Comparison of ENCODE assay signal across 8 cellular contexts in genomic region chr21:41957991-41958766, GRCh38. TPM values are rescaled to one million over a fixed set of nuclear protein-coding genes. Genes with fewer than 3 reads are reported as not detected.
DNase-seq lines count a peak whose midpoint lies in the region; ATAC-seq and TF ChIP-seq lines count a peak whose summit lies in the region.

No MANE protein-coding gene starts in this region.

- H3K27me3 ChIP-seq in A673 (replicated peaks; ENCODE audit: insufficient read depth, low read depth, low read length, poor library complexity) = no peaks in the 10 kb centered on the region
- H3K27me3 ChIP-seq in tibial artery = no peaks in the 10 kb centered on the region

- H3K4me3 Mint-ChIP-seq in MCF 10A (ENCODE audit: unreplicated experiment) = no peak overlapping the region
- no peak overlapping the region for H3K4me3 Mint-ChIP-seq in naive thymus-derived CD8-positive, alpha-beta T cell
- H3K4me3 Mint-ChIP-seq in stimulated activated naive CD8-positive, alpha-beta T cell treated with anti-CD3 and anti-CD28 coated beads, Interleukin-15, amount 100 ng/mL, for 72 hours = no peak overlapping the region

- peak overlapping the region; percentile 33 for H3K27ac Mint-ChIP-seq in MCF 10A (ENCODE audit: low read depth, unreplicated experiment)
- no peak overlapping the region for H3K27ac Mint-ChIP-seq in naive thymus-derived CD8-positive, alpha-beta T cell
- H3K27ac Mint-ChIP-seq in stimulated activated naive CD8-positive, alpha-beta T cell treated with anti-CD3 and anti-CD28 coated beads, Interleukin-15, amount 100 ng/mL, for 72 hours = no peak overlapping the region

- TF ChIP-seq CTCF in A673 (conservative IDR thresholded peaks at IDR 0.05; ENCODE audit: low read depth, low read length) (no peak), MCF 10A (IDR thresholded peaks at IDR 0.05; ENCODE audit: unreplicated experiment) (peak; percentile 21), tibial artery (IDR thresholded peaks at IDR 0.05) (peak; percentile 23 to 42)

- CTCF ChIA-PET in A673 (lab: Charles Lee) (no interaction called here), MCF 10A (lab: Yijun Ruan, JAX) (interaction anchor here (0.8 to 1.3 kb wide), 4 partner anchors 17 to 150 kb away, joined by 3 to 5 read pairs (median 3); no protein-coding TSS in a partner anchor)

- DNase-seq in A673 (ENCODE audit: low spot score) (peak; percentile 45), LHCN-M2 (ENCODE audit: low read depth) (peak; percentile 96), MCF 10A (ENCODE audit: unreplicated experiment) (peak; percentile 94), kidney tubule cell (ENCODE audit: low spot score) (peak; percentile 97), tibial artery (peak; percentile 75 to 89), SIG-M5 (lab: John Stamatoyannopoulos, UW) (no peak)
- no peak for DNase-seq in naive thymus-derived CD8-positive, alpha-beta T cell
- no peak for DNase-seq in stimulated activated naive CD8-positive, alpha-beta T cell treated with anti-CD3 and anti-CD28 coated beads, Interleukin-15, amount 100 ng/mL, for 72 hours

- H3K36me3 Mint-ChIP-seq in MCF 10A (ENCODE audit: insufficient read depth, unreplicated experiment) = no peaks in the 10 kb centered on the region
- H3K36me3 Mint-ChIP-seq in naive thymus-derived CD8-positive, alpha-beta T cell = no peaks in the 10 kb centered on the region

- H3K27ac ChIP-seq in A673 (ENCODE audit: low read depth, low read length, poor library complexity, severe bottlenecking) = no peak overlapping the region
- H3K27ac ChIP-seq in tibial artery = peak overlapping the region; percentile 29 to 74

- H3K4me3 ChIP-seq in A673 (ENCODE audit: low read depth, low read length, poor library complexity, severe bottlenecking) (no peak overlapping the region), tibial artery (no peak overlapping the region)

- H3K9me3 Mint-ChIP-seq in MCF 10A (ENCODE audit: unreplicated experiment) = no peaks in the 10 kb centered on the region
- no peaks in the 10 kb centered on the region for H3K9me3 Mint-ChIP-seq in naive thymus-derived CD8-positive, alpha-beta T cell
- H3K9me3 Mint-ChIP-seq in stimulated activated naive CD8-positive, alpha-beta T cell treated with anti-CD3 and anti-CD28 coated beads, Interleukin-15, amount 100 ng/mL, for 72 hours = no peaks in the 10 kb centered on the region

- H3K4me1 Mint-ChIP-seq in MCF 10A (ENCODE audit: insufficient read depth, unreplicated experiment) = peaks cover 22% of the 10 kb centered on the region
- H3K4me1 Mint-ChIP-seq in naive thymus-derived CD8-positive, alpha-beta T cell = peaks cover 20 to 30% (median 21%) of the 10 kb centered on the region in 4 donors
- H3K4me1 Mint-ChIP-seq in stimulated activated naive CD8-positive, alpha-beta T cell treated with anti-CD3 and anti-CD28 coated beads, Interleukin-15, amount 100 ng/mL, for 72 hours = peaks cover 32% of the 10 kb centered on the region

- H3K27me3 Mint-ChIP-seq in MCF 10A (ENCODE audit: insufficient read depth, unreplicated experiment) = no peaks in the 10 kb centered on the region
- peaks cover 8 to 36% (median 12%) of the 10 kb centered on the region in 5 donors for H3K27me3 Mint-ChIP-seq in naive thymus-derived CD8-positive, alpha-beta T cell
- H3K27me3 Mint-ChIP-seq in stimulated activated naive CD8-positive, alpha-beta T cell treated with anti-CD3 and anti-CD28 coated beads, Interleukin-15, amount 100 ng/mL, for 72 hours = peaks cover 25% of the 10 kb centered on the region

- H3K9me3 ChIP-seq in A673 (ENCODE audit: low read depth, low read length, poor library complexity, severe bottlenecking) (no peaks in the 10 kb centered on the region), tibial artery (no peaks in the 10 kb centered on the region)

- intact Hi-C loops in A673 (cut with micrococcal nuclease; ENCODE audit: unreplicated experiment) (no loop called here), MCF 10A (cut with micrococcal nuclease) (loop anchor here (2.0 kb wide), 1 partner anchor 51 kb away; no protein-coding TSS in a partner anchor), tibial artery (cut with DNase I; ENCODE audit: low total_unique reads) (no loop called here)

- peaks cover 19% of the 10 kb centered on the region for H3K4me1 ChIP-seq in A673 (ENCODE audit: insufficient read depth, low read length, poor library complexity, severe bottlenecking)
- peaks cover 0 to 38% (median 28%) of the 10 kb centered on the region in 4 donors for H3K4me1 ChIP-seq in tibial artery

- BruUV-seq in A673 (replicated peaks; lab: Mats Ljungman, UMichigan) (no TSS peak), MCF 10A (replicated peaks; lab: Mats Ljungman, UMichigan) (no TSS peak)

- ATAC-seq in naive thymus-derived CD8-positive, alpha-beta T cell = no peak
- no peak for ATAC-seq in stimulated activated naive CD8-positive, alpha-beta T cell treated with anti-CD3 and anti-CD28 coated beads, Interleukin-15, amount 100 ng/mL, for 72 hours

- POLR2A ChIA-PET in A673 (lab: Charles Lee; ENCODE audit: low non-redundant PET) = no interaction called here
- POLR2A ChIA-PET in MCF 10A (lab: Yijun Ruan, JAX) = interaction anchor here (0.6 to 3.0 kb wide), 12 partner anchors 11 to 177 kb away, joined by 3 to 9 read pairs (median 4); partner anchors contain the start of genes PRDM15 and ZBTB21
- POLR2A ChIA-PET in naive thymus-derived CD8-positive, alpha-beta T cell (lab: Charles Lee) = interaction anchor here (1.2 kb wide), 1 partner anchor 10 kb away, joined by 3 read pairs; no protein-coding TSS in a partner anchor

- H3K36me3 ChIP-seq in A673 (ENCODE audit: insufficient read depth, low read length, poor library complexity, severe bottlenecking) = no peaks in the 10 kb centered on the region
- H3K36me3 ChIP-seq in tibial artery = no peaks in the 10 kb centered on the region

RNA-seq across cellular contexts. Expression of gene C2CD2, which starts 4.4 kb away (rescaled TPM):
- total RNA-seq in A673 (2021) (9.2 and 10.8 TPM in 2 replicates), LHCN-M2 (2014; rRNA removed) (13.5 and 22.2 TPM in 2 replicates), MCF 10A (2022) (25.0 and 25.1 TPM in 2 replicates)
- polyA plus RNA-seq in LHCN-M2 (2012) = 10.0 TPM
- 10 to 100 TPM; 13.0 to 14.6 TPM for total RNA-seq in naive thymus-derived CD8-positive, alpha-beta T cell
- polyA plus RNA-seq in naive thymus-derived CD8-positive, alpha-beta T cell = 1 to 10 TPM; 2.4 to 3.7 (median 2.8) TPM

RNA-seq across cellular contexts. Expression of gene ZBTB21, which starts 52.0 kb away (rescaled TPM):
- total RNA-seq in A673 (2021) = 19.5 and 20.7 TPM in 2 replicates
- 7.4 and 8.3 TPM in 2 replicates for total RNA-seq in LHCN-M2 (2014; rRNA removed)
- 2.4 TPM for polyA plus RNA-seq in LHCN-M2 (2012)
- total RNA-seq in MCF 10A (2022) = 21.5 and 27.3 TPM in 2 replicates
- 10 to 100 TPM; 29.4 to 33.3 TPM for total RNA-seq in naive thymus-derived CD8-positive, alpha-beta T cell
- 1 to 10 TPM; 4.2 to 6.3 (median 4.7) TPM for polyA plus RNA-seq in naive thymus-derived CD8-positive, alpha-beta T cell

Comparison
In these comparisons a context has a peak if more than half of its experiments do, and no peak if none do; other contexts are left out.
1. DNase-seq: peak in A673 (single experiment), LHCN-M2 (single experiment), MCF 10A (single experiment), kidney tubule cell (single experiment) and tibial artery (2 of 2); none in SIG-M5 (single experiment), naive thymus-derived CD8-positive, alpha-beta T cell (0 of 10) and stimulated activated naive CD8-positive, alpha-beta T cell treated with anti-CD3 and anti-CD28 coated beads, Interleukin-15, amount 100 ng/mL, for 72 hours (0 of 2).